Comparison of ENCODE assay signal across 8 cellular contexts in the genomic region with DNA sequence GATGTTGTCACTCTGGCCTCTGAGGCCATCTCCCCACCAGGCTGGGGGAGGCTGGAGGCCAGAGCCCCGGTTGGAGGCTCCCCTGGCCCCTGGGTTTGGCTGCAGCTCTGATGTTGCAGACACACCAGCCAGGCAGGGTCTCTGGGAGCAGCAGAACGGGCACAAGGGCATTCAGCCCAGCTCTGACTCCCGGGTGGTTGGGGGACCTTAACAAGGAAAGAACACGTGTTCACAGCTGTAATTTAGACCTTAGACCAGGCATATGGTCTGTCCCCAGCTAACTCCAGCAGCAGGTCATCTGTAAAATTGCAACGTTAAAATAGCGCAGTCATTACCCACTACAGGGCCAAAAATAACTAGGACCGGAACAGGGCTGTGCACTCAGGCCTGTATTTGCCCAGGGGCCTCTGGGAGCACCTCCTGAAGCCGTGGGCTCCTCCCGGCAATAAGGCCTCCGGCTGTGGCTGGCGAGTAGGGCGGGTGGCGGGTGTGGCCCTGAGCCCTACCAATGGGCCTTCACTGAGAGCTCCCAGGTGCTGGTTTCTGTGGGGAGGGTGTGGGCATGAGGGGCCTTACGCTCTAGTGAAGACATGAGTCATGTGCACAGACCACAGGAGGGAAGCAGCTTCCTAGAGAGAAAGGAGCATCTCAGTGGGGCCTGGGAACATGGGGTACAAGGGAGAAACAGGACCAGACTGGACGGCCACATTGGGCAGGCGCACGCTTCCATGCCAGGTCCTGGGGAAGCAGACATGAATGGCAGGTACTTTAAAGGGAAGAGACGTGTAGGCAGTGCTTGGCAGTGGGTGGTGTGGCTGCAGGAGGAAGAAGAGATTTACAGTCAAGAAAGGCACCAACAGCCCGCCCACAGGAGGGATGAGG. TPM values are rescaled to one million over a fixed set of nuclear protein-coding genes. Genes with fewer than 3 reads are reported as not detected.
DNase-seq lines count a peak whose midpoint lies in the region; ATAC-seq lines count a peak whose summit lies in the region.

No MANE protein-coding gene starts in this region.

- peak overlapping the region; percentile 22 to 72 (median 46) for H3K4me3 Mint-ChIP-seq in immature natural killer cell

- DNase-seq in A172 (ENCODE audit: low spot score), result peak; percentile 82
- DNase-seq in GM19240 (ENCODE audit: insufficient read length, low spot score), result peak; percentile 98
- DNase-seq in SHP77 treated with DMSO at 0.1 percent for 48 hours (lab: John Stamatoyannopoulos, UW), result peak; percentile 52
- peak in 3 of 4 experiments; percentile 32 to 50 (median 47) for DNase-seq in activated naive CD4-positive, alpha-beta T cell (lab: John Stamatoyannopoulos, UW)
- DNase-seq in immature natural killer cell, result peak; percentile 30 to 45 (median 43)
- DNase-seq in stimulated activated CD8-positive, alpha-beta memory T cell treated with anti-CD3 and anti-CD28 coated beads, Interleukin-12 subunit alpha, Interleukin-12 subunit beta, amount 100 ng/mL, for 24 hours (ENCODE audit: extremely low read depth), result peak; percentile 76
- DNase-seq in NCI-H128 (lab: John Stamatoyannopoulos, UW; ENCODE audit: unreplicated experiment), result no peak

- no peaks in the 10 kb centered on the region for H3K9me3 Mint-ChIP-seq in immature natural killer cell

- ATAC-seq in HG03342 (IDR thresholded peaks at IDR 0.05; ENCODE audit: unreplicated experiment), result peak; percentile 81

- H3K36me3 Mint-ChIP-seq in immature natural killer cell, result no peaks in the 10 kb centered on the region

- H3K4me1 Mint-ChIP-seq in immature natural killer cell, result peaks cover 70 to 79% of the 10 kb centered on the region in 2 donors

- peaks cover 0 to 6% (median 0%) of the 10 kb centered on the region in 3 donors for H3K27me3 Mint-ChIP-seq in immature natural killer cell (ENCODE audit: low read depth in 3 of 3)

- peak overlapping the region; percentile 71 to 92 (median 88) for H3K27ac Mint-ChIP-seq in immature natural killer cell

RNA-seq across cellular contexts. Expression of a gene that starts 6.1 kb away (rescaled TPM):
- total RNA-seq in A172 (2014; rRNA removed; shearing (Covaris generic)), result 8.0 and 12.7 TPM in 2 replicates
- 10 to 100 TPM; 46.5 to 81.5 (median 69.2) TPM for polyA plus RNA-seq in immature natural killer cell
